Comparison of ENCODE assay signal across 8 cellular contexts in genomic region chr14:77580964-77581505, GRCh38. TPM values are rescaled to one million over a fixed set of nuclear protein-coding genes. Genes with fewer than 3 reads are reported as not detected.
DNase-seq lines count a peak whose midpoint lies in the region; ATAC-seq and TF ChIP-seq lines count a peak whose summit lies in the region.

No MANE protein-coding gene starts in this region.

- no peak overlapping the region for H3K27ac ChIP-seq in MM.1S (ENCODE audit: low read length)
- peak overlapping the region; percentile 1 for H3K27ac ChIP-seq in neutrophil

- H3K9me3 Mint-ChIP-seq in activated CD8-positive, alpha-beta memory T cell treated with anti-CD3 and anti-CD28 coated beads, Interleukin-2, amount 10 ng/mL, durations not matched to agents 7 days and 5 days (ENCODE audit: low read depth) = no peaks in the 10 kb centered on the region

- no peaks in the 10 kb centered on the region for H3F3A ChIP-seq in MM.1S (ENCODE audit: insufficient read depth, low read length)

- no peaks in the 10 kb centered on the region for H4K20me1 ChIP-seq in MM.1S (ENCODE audit: insufficient read depth, low read length)

- H3K4me1 Mint-ChIP-seq in activated CD8-positive, alpha-beta memory T cell treated with anti-CD3 and anti-CD28 coated beads, Interleukin-2, amount 10 ng/mL, durations not matched to agents 7 days and 5 days = peaks cover 26% of the 10 kb centered on the region

- H3K79me2 ChIP-seq in MM.1S (ENCODE audit: low read length) = no peaks in the 10 kb centered on the region

- no peak overlapping the region for H2AFZ ChIP-seq in MM.1S (ENCODE audit: low read length)

- peak overlapping the region; percentile 79 for H3K27ac Mint-ChIP-seq in activated CD8-positive, alpha-beta memory T cell treated with anti-CD3 and anti-CD28 coated beads, Interleukin-2, amount 10 ng/mL, durations not matched to agents 7 days and 5 days

- no peaks in the 10 kb centered on the region for H3K9me2 ChIP-seq in MM.1S (replicated peaks; ENCODE audit: insufficient read depth, low read length)

- H3K4me3 ChIP-seq in MM.1S (ENCODE audit: low read length) (no peak overlapping the region), neutrophil (ENCODE audit: low read depth in 1 of 2, low read length in 1 of 2) (no peak overlapping the region)

- H3K9me3 ChIP-seq in MM.1S (replicated peaks; ENCODE audit: insufficient read depth, low read length) (no peaks in the 10 kb centered on the region), neutrophil (no peaks in the 10 kb centered on the region)

- no peaks in the 10 kb centered on the region for H3K27me3 Mint-ChIP-seq in activated CD8-positive, alpha-beta memory T cell treated with anti-CD3 and anti-CD28 coated beads, Interleukin-2, amount 10 ng/mL, durations not matched to agents 7 days and 5 days

- H3K4me2 ChIP-seq in MM.1S (ENCODE audit: low read depth, low read length) = no peak overlapping the region

- H3K4me1 ChIP-seq in MM.1S (ENCODE audit: low read length) = no peaks in the 10 kb centered on the region
- H3K4me1 ChIP-seq in neutrophil (ENCODE audit: control insufficient read depth in 1 of 2, insufficient read depth in 1 of 2, low read depth in 1 of 2, low read length in 1 of 2) = no peaks in the 10 kb centered on the region

- H3K27me3 ChIP-seq in MM.1S (replicated peaks; ENCODE audit: insufficient read depth, low read length) = no peaks in the 10 kb centered on the region
- H3K27me3 ChIP-seq in neutrophil = no peaks in the 10 kb centered on the region

- no peak overlapping the region for H3K9ac ChIP-seq in MM.1S (ENCODE audit: low read length)

- peaks cover 12% of the 10 kb centered on the region for H3K36me3 Mint-ChIP-seq in activated CD8-positive, alpha-beta memory T cell treated with anti-CD3 and anti-CD28 coated beads, Interleukin-2, amount 10 ng/mL, durations not matched to agents 7 days and 5 days

- POLR2A ChIA-PET in HEK293T (lab: Yijun Ruan, JAX) = no interaction called here

- H3K36me3 ChIP-seq in MM.1S (replicated peaks; ENCODE audit: insufficient read depth, low read length) (no peaks in the 10 kb centered on the region), neutrophil (peaks cover 25% of the 10 kb centered on the region)

- CTCF ChIA-PET in activated CD8-positive, alpha-beta memory T cell treated with anti-CD3 and anti-CD28 coated beads, Interleukin-2, amount 10 ng/mL, durations not matched to agents 7 days and 5 days (lab: Charles Lee) = interaction anchor here (0.6 to 1.0 kb wide), 5 partner anchors 10 to 219 kb away, joined by 3 to 4 read pairs (median 3); partner anchors contain the start of gene ADCK1
- CTCF ChIA-PET in HEK293T (lab: Yijun Ruan, JAX) = interaction anchor here (0.7 to 1.1 kb wide), 3 partner anchors 10 to 29 kb away, joined by 3 to 4 read pairs (median 3); no protein-coding TSS in a partner anchor

- TF ChIP-seq CTCF in MM.1S (IDR thresholded peaks at IDR 0.05; ENCODE audit: low read length) (no peak), neutrophil (IDR thresholded peaks at IDR 0.05) (no peak)

- H3K4me3 Mint-ChIP-seq in activated CD8-positive, alpha-beta memory T cell treated with anti-CD3 and anti-CD28 coated beads, Interleukin-2, amount 10 ng/mL, durations not matched to agents 7 days and 5 days = peak overlapping the region; percentile 55

- no peak for DNase-seq in activated CD8-positive, alpha-beta memory T cell treated with anti-CD3 and anti-CD28 coated beads, Interleukin-2, amount 10 ng/mL, durations not matched to agents 7 days and 5 days
- no peak for DNase-seq in activated CD8-positive, alpha-beta memory T cell treated with anti-CD3 and anti-CD28 coated beads for 24 hours
- peak; percentile 37 for DNase-seq in HEK293T (ENCODE audit: extremely low spot score)
- DNase-seq in MM.1S = peak; percentile 6
- peak; percentile 76 for DNase-seq in astrocyte of the hippocampus (ENCODE audit: low read depth, low spot score)
- DNase-seq in head of caudate nucleus = no peak
- DNase-seq in SHP77 (lab: John Stamatoyannopoulos, UW) = no peak

- intact Hi-C loops in head of caudate nucleus (cut with DNase I) = no loop called here

- peak; percentile 98 for ATAC-seq in activated CD8-positive, alpha-beta memory T cell treated with anti-CD3 and anti-CD28 coated beads, Interleukin-2, amount 10 ng/mL, durations not matched to agents 7 days and 5 days

TF ChIP-seq in HEK293T, 16 proteins besides CTCF, POLR2A, EP300 and RAD21:
- TF ChIP-seq PKNOX1 (IDR thresholded peaks at IDR 0.05) (peak; percentile 63), ZNF384 (IDR thresholded peaks at IDR 0.05) (peak; percentile 94), BHLHE40 (IDR thresholded peaks at IDR 0.05; ENCODE audit: borderline replicate concordance) (no peak)

RNA-seq across cellular contexts. Expression of gene SPTLC2, which starts 35.4 kb away (rescaled TPM):
- total RNA-seq in activated CD8-positive, alpha-beta memory T cell treated with anti-CD3 and anti-CD28 coated beads, Interleukin-2, amount 10 ng/mL, durations not matched to agents 7 days and 5 days = 10 to 100 TPM; 34.5 to 43.3 TPM

Comparison
In these comparisons a context has a peak if more than half of its experiments do, and no peak if none do; other contexts are left out.
1. DNase-seq: peak in HEK293T (single experiment), MM.1S (single experiment) and astrocyte of the hippocampus (single experiment); none in activated CD8-positive, alpha-beta memory T cell treated with anti-CD3 and anti-CD28 coated beads, Interleukin-2, amount 10 ng/mL, durations not matched to agents 7 days and 5 days (single experiment), activated CD8-positive, alpha-beta memory T cell treated with anti-CD3 and anti-CD28 coated beads for 24 hours (single experiment), head of caudate nucleus (0 of 42) and SHP77 (0 of 2).